Comparison of ENCODE assay signal across 8 cellular contexts in the genomic region with DNA sequence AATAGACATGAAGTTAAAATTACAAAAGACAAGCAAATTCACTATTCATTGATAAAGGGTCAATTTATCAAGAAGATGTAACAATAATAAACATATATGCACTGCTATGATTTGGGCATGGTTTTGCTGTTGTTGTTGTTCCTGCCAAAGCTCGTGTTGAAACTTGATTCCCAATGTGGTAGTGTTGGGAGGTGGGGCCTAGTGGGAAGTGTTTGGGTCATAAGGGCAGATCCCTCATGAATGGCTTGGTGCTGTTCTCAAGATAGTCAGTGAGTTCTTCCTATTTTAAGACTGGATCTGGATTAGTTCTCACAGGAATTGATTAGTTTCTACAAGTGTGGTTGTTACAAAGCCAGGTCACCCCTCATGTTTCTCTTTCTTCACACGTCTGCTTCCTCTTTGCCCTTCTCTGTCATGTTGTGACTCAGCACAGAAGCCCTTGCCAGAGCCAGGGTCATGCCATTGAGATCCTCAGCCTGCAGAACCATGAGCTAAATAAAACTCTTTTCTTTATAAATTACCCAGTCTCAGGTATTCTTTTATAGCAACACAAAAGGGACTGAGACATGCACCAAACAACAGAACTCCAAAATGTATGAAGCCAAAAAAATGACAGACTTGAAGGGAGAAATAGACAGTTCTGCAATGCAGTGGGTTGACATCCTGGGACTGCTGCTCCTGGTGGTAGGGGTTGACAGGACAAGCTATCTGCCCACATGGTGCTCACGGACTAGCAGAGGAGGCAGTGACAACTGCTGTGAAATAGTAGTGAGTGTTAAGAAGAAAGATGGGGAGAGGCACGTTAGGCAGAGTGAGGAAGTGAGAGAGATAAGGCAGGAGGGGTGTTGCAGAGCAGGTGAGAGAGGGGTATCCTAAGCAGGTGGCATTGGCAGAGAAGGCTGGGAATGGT. TPM values are rescaled to one million over a fixed set of nuclear protein-coding genes. Genes with fewer than 3 reads are reported as not detected.
DNase-seq lines count a peak whose midpoint lies in the region; ATAC-seq and TF ChIP-seq lines count a peak whose summit lies in the region.

No MANE protein-coding gene starts in this region.

- intact Hi-C loops in CD4-positive, alpha-beta T cell (cut with DNase I, micrococcal nuclease) = loop anchor here (5.0 kb wide), 7 partner anchors 69 to 1679 kb away; a partner anchor contains a TSS
- intact Hi-C loops in psoas muscle (cut with DNase I) = loop anchor here in 1 of 2 donors (5.0 kb wide), 3 partner anchors 139 to 409 kb away; no protein-coding TSS in a partner anchor

- CTCF ChIA-PET in CD4-positive, alpha-beta T cell (lab: Charles Lee) = interaction anchor here (0.6 to 2.4 kb wide), 16 partner anchors 10 to 1881 kb away, joined by 3 to 24 read pairs (median 4); a partner anchor contains a TSS

- H3K4me3 Mint-ChIP-seq in CD4-positive, alpha-beta T cell = no peak overlapping the region
- no peak overlapping the region for H3K4me3 Mint-ChIP-seq in osteocyte (ENCODE audit: unreplicated experiment)

- no peak overlapping the region for H3K27ac Mint-ChIP-seq in CD4-positive, alpha-beta T cell
- no peak overlapping the region for H3K27ac Mint-ChIP-seq in osteocyte (ENCODE audit: unreplicated experiment)

- H3K36me3 ChIP-seq in psoas muscle (ENCODE audit: insufficient read depth in 1 of 2, low read depth in 1 of 2) = no peaks in the 10 kb centered on the region

- POLR2A ChIA-PET in CD4-positive, alpha-beta T cell (lab: Charles Lee) = interaction anchor here (0.7 to 2.0 kb wide), 7 partner anchors 18 to 869 kb away, joined by 3 to 13 read pairs (median 6); a partner anchor contains a TSS

- H3K4me3 ChIP-seq in psoas muscle = no peak overlapping the region

- H3K27me3 Mint-ChIP-seq in CD4-positive, alpha-beta T cell = peaks cover 36% of the 10 kb centered on the region
- peaks cover 35% of the 10 kb centered on the region for H3K27me3 Mint-ChIP-seq in osteocyte (ENCODE audit: unreplicated experiment)

- WGBS in psoas muscle, 3 donors = 27 to 34% (median 34%) methylated on average over 4 of the region's 4 CpGs

- peaks cover 9% of the 10 kb centered on the region for H3K27me3 ChIP-seq in CD4-positive, alpha-beta T cell (ENCODE audit: control insufficient read depth, insufficient read depth, low read length)
- peaks cover 0 to 13% (median 9%) of the 10 kb centered on the region in 3 donors for H3K27me3 ChIP-seq in psoas muscle (ENCODE audit: insufficient read depth in 3 of 3, low read length in 2 of 3)

- no peak overlapping the region for H3K27ac ChIP-seq in CD4-positive, alpha-beta T cell (ENCODE audit: low read depth, low read length)
- no peak overlapping the region for H3K27ac ChIP-seq in psoas muscle

- ATAC-seq in CD4-positive, alpha-beta T cell (ENCODE audit: poor library complexity) = peak; percentile 16
- ATAC-seq in GM19043 (IDR thresholded peaks at IDR 0.05; ENCODE audit: low read depth, unreplicated experiment) = peak; percentile 69
- ATAC-seq in HG03135 (IDR thresholded peaks at IDR 0.05; ENCODE audit: unreplicated experiment) = peak; percentile 88
- peak; percentile 62 for ATAC-seq in SK-N-SH treated with all-trans-retinoic acid at 6 μM for 48 hours
- peak; percentile 49 for ATAC-seq in left lobe of liver
- no peak for ATAC-seq in psoas muscle

- H3K9me3 ChIP-seq in CD4-positive, alpha-beta T cell (ENCODE audit: control insufficient read depth, low read length) = no peaks in the 10 kb centered on the region
- H3K9me3 ChIP-seq in psoas muscle = no peaks in the 10 kb centered on the region

- no peaks in the 10 kb centered on the region for H3K9me3 Mint-ChIP-seq in CD4-positive, alpha-beta T cell
- no peaks in the 10 kb centered on the region for H3K9me3 Mint-ChIP-seq in osteocyte (ENCODE audit: unreplicated experiment)

- peaks cover 4% of the 10 kb centered on the region for H3K4me1 Mint-ChIP-seq in CD4-positive, alpha-beta T cell (ENCODE audit: low read depth)
- H3K4me1 Mint-ChIP-seq in osteocyte (ENCODE audit: unreplicated experiment) = no peaks in the 10 kb centered on the region

- no peaks in the 10 kb centered on the region for H3K36me3 Mint-ChIP-seq in CD4-positive, alpha-beta T cell (ENCODE audit: low read depth)
- H3K36me3 Mint-ChIP-seq in osteocyte (ENCODE audit: unreplicated experiment) = no peaks in the 10 kb centered on the region

- TF ChIP-seq CTCF in CD4-positive, alpha-beta T cell (IDR thresholded peaks at IDR 0.05) = no peak
- TF ChIP-seq CTCF in psoas muscle (IDR thresholded peaks at IDR 0.05) (no peak), osteocyte (IDR thresholded peaks at IDR 0.05) (no peak)

- DNase-seq in CD4-positive, alpha-beta T cell = no peak
- DNase-seq in left lobe of liver (ENCODE audit: low spot score) (no peak), psoas muscle (no peak), osteocyte (ENCODE audit: extremely low spot score, unreplicated experiment) (no peak)
- DNase-seq in activated CD8-positive, alpha-beta memory T cell treated with anti-CD3 and anti-CD28 coated beads, Interleukin-2, amount 50 U/mL, for 4 hours = no peak

- H3K4me1 ChIP-seq in psoas muscle = no peaks in the 10 kb centered on the region

TF ChIP-seq in SK-N-SH treated with all-trans-retinoic acid at 6 μM for 48 hours, 23 proteins besides CTCF, POLR2A, EP300 and RAD21:
- TF ChIP-seq ZNF70 (CRISPR knock-in tag; IDR thresholded peaks at IDR 0.05) (no peak), SNAI2 (CRISPR knock-in tag; IDR thresholded peaks at IDR 0.05) (no peak)

RNA-seq across cellular contexts. Expression of a gene that starts 18.6 kb away (rescaled TPM):
- total RNA-seq in CD4-positive, alpha-beta T cell = under 1 TPM; 0.08 to 0.20 TPM
- total RNA-seq in left lobe of liver (0.15 TPM), psoas muscle (under 1 TPM in 1 of 4 donors, not detected in 3; 0.11 TPM), osteocyte (3.5 and 4.0 TPM in 2 replicates)
- under 1 TPM in 2 of 3 donors, not detected in 1; 0.10 to 0.19 TPM for polyA plus RNA-seq in psoas muscle

Comparison
In these comparisons a context has a peak if more than half of its experiments do, and no peak if none do; other contexts are left out.
1. ATAC-seq: peak in CD4-positive, alpha-beta T cell (single experiment), GM19043 (single experiment), HG03135 (single experiment), SK-N-SH treated with all-trans-retinoic acid at 6 μM for 48 hours (single experiment) and left lobe of liver (single experiment); none in psoas muscle (0 of 4).